Comparison of ENCODE assay signal across 27 cellular contexts in the genomic region with DNA sequence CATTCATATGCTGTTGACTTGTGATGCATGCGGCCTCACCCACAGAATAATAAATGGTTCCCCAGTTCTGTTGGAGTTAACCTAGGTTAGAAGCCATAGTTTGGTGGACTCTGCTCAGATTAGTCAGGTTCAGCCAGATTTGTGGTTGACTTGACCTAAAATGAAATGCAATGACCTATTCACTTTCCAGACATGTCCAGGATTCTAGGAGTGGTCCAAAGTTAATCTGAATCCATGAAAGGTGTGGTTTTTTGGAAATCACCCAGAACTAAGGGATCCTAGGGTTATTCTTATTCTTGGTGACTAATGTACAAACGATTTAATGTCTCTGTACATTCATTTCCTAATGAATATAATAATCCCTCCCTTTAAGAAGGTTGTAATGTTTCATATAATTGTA.
DNase-seq lines count a peak whose midpoint lies in the region; TF ChIP-seq lines count a peak whose summit lies in the region.
"Had no signal": no experiment of that assay in that cellular context is flagged by ENCODE, and none has a peak within 500 bp of the region (broad histone marks: within the 10 kb centered on the region; RNA-seq: fewer than 3 reads in every experiment).

No MANE protein-coding gene starts in this region.

- H3K4me3 ChIP-seq in fibroblast of pulmonary artery (replicated peaks; ENCODE audit: low read depth, low read length) (no peak overlapping the region), thymus (ENCODE audit: low read length) (no peak overlapping the region)
- H3K4me3 ChIP-seq: GM12878, hepatocyte, neural progenitor cell, sigmoid colon, thoracic aorta, vagina had no signal

- H3K27ac ChIP-seq in thymus (ENCODE audit: low read depth), result peak overlapping the region; percentile 27
- H3K27ac ChIP-seq: hepatocyte, neural progenitor cell, sigmoid colon, thoracic aorta, vagina had no signal

- DNase-seq in HT1080 (ENCODE audit: low read depth) (peak; percentile 50), astrocyte of the hippocampus (ENCODE audit: low read depth, low spot score) (peak; percentile 13), fibroblast of pulmonary artery (ENCODE audit: low read depth) (peak; percentile 24), NCI-H774 (lab: John Stamatoyannopoulos, UW) (no peak), cerebellar cortex (ENCODE audit: low spot score) (no peak), dedifferentiated amniotic fluid mesenchymal stem cell (ENCODE audit: extremely low spot score) (no peak), putamen (ENCODE audit: low spot score) (no peak)
- DNase-seq: activated CD8-positive, alpha-beta T cell treated with anti-CD3 and anti-CD28 coated beads for 36 hours; anterior cingulate cortex; central memory CD4-positive, alpha-beta T cell; dermis blood vessel endothelial cell; DND-41; foreskin fibroblast; GOT3; mesenchymal stem cell; NCI-H1105 treated with DMSO at 0.1 percent for 48 hours; NCI-H2029; posterior cingulate gyrus; sigmoid colon; stimulated activated CD4-positive, alpha-beta T cell treated with anti-CD3 and anti-CD28 coated beads, Interleukin-15, amount 100 ng/mL, for 24 hours; stimulated activated naive CD8-positive, alpha-beta T cell treated with anti-CD3 and anti-CD28 coated beads, Interleukin-15, Interleukin-2, amounts not matched to agents 100 U/mL and 50 U/mL, for 24 hours had no signal

- no peaks in the 10 kb centered on the region for H3K4me1 ChIP-seq in thymus (ENCODE audit: control insufficient read depth, insufficient read depth, low read length)
- H3K4me1 ChIP-seq: sigmoid colon had no signal

- no peaks in the 10 kb centered on the region for H3K9me3 ChIP-seq in thymus (ENCODE audit: control insufficient read depth)
- H3K9me3 ChIP-seq: sigmoid colon, thoracic aorta, vagina had no signal

- TF ChIP-seq CTCF in fibroblast of pulmonary artery (IDR thresholded peaks at IDR 0.05; ENCODE audit: low read length, missing control alignments), result no peak

- H3K36me3 ChIP-seq in thymus (ENCODE audit: control insufficient read depth, insufficient read depth), result no peaks in the 10 kb centered on the region
- H3K36me3 ChIP-seq: neural progenitor cell, sigmoid colon, thoracic aorta, vagina had no signal

- H3K27me3 ChIP-seq in thymus (ENCODE audit: control insufficient read depth, insufficient read depth), result no peaks in the 10 kb centered on the region
- H3K27me3 ChIP-seq: hepatocyte, neural progenitor cell, sigmoid colon, vagina had no signal

- 91% methylated on average over 2 of the region's 2 CpGs for WGBS in thymus

Comparison
In these comparisons a context has a peak if more than half of its experiments do, and no peak if none do; other contexts are left out.
1. DNase-seq: peak in HT1080 (single experiment), astrocyte of the hippocampus (single experiment) and fibroblast of pulmonary artery (single experiment); none in NCI-H774 (single experiment), cerebellar cortex (single experiment), dedifferentiated amniotic fluid mesenchymal stem cell (single experiment) and putamen (single experiment).